Comparison of ENCODE assay signal across 8 cellular contexts in the genomic region with DNA sequence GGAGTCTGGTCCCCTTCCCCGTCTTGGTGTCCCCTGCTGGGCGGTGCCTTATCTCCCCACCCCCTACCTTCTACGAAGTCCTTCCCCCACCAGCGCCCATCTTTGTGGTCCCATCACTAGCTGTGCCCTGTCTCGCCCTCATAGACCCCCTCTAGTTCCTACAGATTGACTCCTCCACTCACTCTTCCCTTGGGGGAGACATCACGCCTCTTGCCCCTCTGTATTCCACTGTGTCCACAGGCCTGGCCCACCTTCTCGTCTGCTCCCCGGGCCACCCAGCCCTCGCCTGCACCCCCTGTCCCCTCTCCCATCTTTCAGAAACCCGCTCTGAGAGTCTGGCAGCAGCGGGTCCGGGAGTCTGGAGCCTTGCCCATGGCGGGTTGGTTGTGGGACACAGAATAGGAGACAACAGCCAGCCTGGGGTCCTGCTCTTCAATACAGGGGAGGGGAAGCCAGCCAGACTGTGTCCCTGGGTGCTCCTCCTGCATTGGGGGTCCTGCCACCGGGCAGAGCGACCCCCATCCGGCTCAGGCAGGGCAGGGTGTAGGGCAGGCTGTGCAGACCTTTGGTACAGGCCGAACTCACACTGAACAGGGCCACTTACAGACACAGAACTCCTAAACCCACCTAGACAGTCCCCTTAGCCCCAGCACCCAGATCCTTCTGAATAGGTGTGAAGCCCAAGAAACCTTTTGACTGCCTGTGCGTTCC. TPM values are rescaled to one million over a fixed set of nuclear protein-coding genes. Genes with fewer than 3 reads are reported as not detected.
DNase-seq lines count a peak whose midpoint lies in the region; ATAC-seq, FAIRE-seq and TF ChIP-seq lines count a peak whose summit lies in the region.

No MANE protein-coding gene starts in this region.

- peak overlapping the region; percentile 89 for H3K4me3 Mint-ChIP-seq in activated CD4-positive, alpha-beta T cell treated with anti-CD3 and anti-CD28 coated beads for 36 hours

- H3K27ac ChIP-seq in gastroesophageal sphincter (peak overlapping the region; percentile 19 to 99 (median 98)), small intestine (ENCODE audit: low read depth in 1 of 2, low read length in 1 of 2) (peak overlapping the region in 1 of 2 donors; percentile 94)

- no peak for TF ChIP-seq EP300 in gastroesophageal sphincter (IDR thresholded peaks at IDR 0.05)

- H3K4me3 ChIP-seq in gastroesophageal sphincter: peak overlapping the region; percentile 58 to 89
- H3K4me3 ChIP-seq in small intestine (ENCODE audit: low read depth in 1 of 2, low read length in 2 of 2): peak overlapping the region; percentile 73 to 98

- peaks cover 36% of the 10 kb centered on the region for H3K4me1 Mint-ChIP-seq in activated CD4-positive, alpha-beta T cell treated with anti-CD3 and anti-CD28 coated beads for 36 hours

- H3K36me3 ChIP-seq in gastroesophageal sphincter (peaks cover 0 to 40% of the 10 kb centered on the region in 2 donors), small intestine (ENCODE audit: control insufficient read depth in 2 of 2, insufficient read depth in 2 of 2, low read length in 2 of 2) (peaks cover 0 to 9% of the 10 kb centered on the region in 2 donors)

- 4 to 6% methylated on average over 4 to 10 of the region's 18 CpGs for WGBS in gastroesophageal sphincter (ENCODE audit: low coverage in 1 of 2), 2 donors
- 25 to 37% (median 27%) methylated on average over 18 of the region's 18 CpGs for WGBS in small intestine, 3 donors

- intact Hi-C loops in activated CD4-positive, alpha-beta T cell treated with anti-CD3 and anti-CD28 coated beads for 36 hours (cut with DNase I, micrococcal nuclease): loop anchor here (1.0 to 10.0 kb wide), 4 partner anchors 13 to 1137 kb away; a partner anchor contains a TSS

- peaks cover 0 to 51% (median 16%) of the 10 kb centered on the region in 3 donors for H3K4me1 ChIP-seq in gastroesophageal sphincter
- peaks cover 0 to 6% of the 10 kb centered on the region in 2 donors for H3K4me1 ChIP-seq in small intestine (ENCODE audit: control insufficient read depth in 2 of 2, insufficient read depth in 1 of 2, low read depth in 1 of 2, low read length in 1 of 2)

- TF ChIP-seq POLR2A in gastroesophageal sphincter (IDR thresholded peaks at IDR 0.05): no peak

- POLR2A ChIA-PET in activated CD4-positive, alpha-beta T cell treated with anti-CD3 and anti-CD28 coated beads for 36 hours (lab: Charles Lee): no interaction called here

- H3K27me3 Mint-ChIP-seq in activated CD4-positive, alpha-beta T cell treated with anti-CD3 and anti-CD28 coated beads for 36 hours: no peaks in the 10 kb centered on the region

- DNase-seq in activated CD4-positive, alpha-beta T cell treated with anti-CD3 and anti-CD28 coated beads for 36 hours: no peak
- no peak for DNase-seq in activated CD4-positive, alpha-beta T cell treated with anti-CD3 and anti-CD28 coated beads for 4 hours
- DNase-seq in small intestine (no peak), SK-N-DZ (ENCODE audit: low spot score) (no peak), amniotic stem cell (lab: John Stamatoyannopoulos, UW) (no peak)

- TF ChIP-seq CTCF in gastroesophageal sphincter (IDR thresholded peaks at IDR 0.05): no peak

- FAIRE-seq in small intestine (lab: Jason Lieb, UNC): no peak

- H3K36me3 Mint-ChIP-seq in activated CD4-positive, alpha-beta T cell treated with anti-CD3 and anti-CD28 coated beads for 36 hours (ENCODE audit: low read depth): peaks cover 38% of the 10 kb centered on the region

- CTCF ChIA-PET in activated CD4-positive, alpha-beta T cell treated with anti-CD3 and anti-CD28 coated beads for 36 hours (lab: Charles Lee): interaction anchor here (0.6 to 3.4 kb wide), 4 partner anchors 12 to 30 kb away, joined by 3 to 17 read pairs (median 3); no protein-coding TSS in a partner anchor

- ATAC-seq in activated CD4-positive, alpha-beta T cell treated with anti-CD3 and anti-CD28 coated beads for 36 hours: peak; percentile 17
- ATAC-seq in SK-N-SH treated with all-trans-retinoic acid at 6 μM for 48 hours (peak; percentile 1; the same call in 1 of the 3 replicates), gastroesophageal sphincter (no peak), HG02642 (IDR thresholded peaks at IDR 0.05; ENCODE audit: poor library complexity, unreplicated experiment) (no peak)

- H3K27ac Mint-ChIP-seq in activated CD4-positive, alpha-beta T cell treated with anti-CD3 and anti-CD28 coated beads for 36 hours: peak overlapping the region; percentile 90

- H3K9me3 Mint-ChIP-seq in activated CD4-positive, alpha-beta T cell treated with anti-CD3 and anti-CD28 coated beads for 36 hours (ENCODE audit: low read depth): no peaks in the 10 kb centered on the region

- H3K27me3 ChIP-seq in gastroesophageal sphincter (no peaks in the 10 kb centered on the region), small intestine (ENCODE audit: control insufficient read depth in 2 of 2, insufficient read depth in 2 of 2, low read length in 2 of 2) (no peaks in the 10 kb centered on the region)

- H3K9me3 ChIP-seq in gastroesophageal sphincter: no peaks in the 10 kb centered on the region
- no peaks in the 10 kb centered on the region for H3K9me3 ChIP-seq in small intestine (ENCODE audit: control insufficient read depth, low read depth)

TF ChIP-seq in SK-N-SH treated with all-trans-retinoic acid at 6 μM for 48 hours, 23 proteins besides CTCF, POLR2A, EP300 and RAD21 (continues in another document):
- TF ChIP-seq ZNF8 (CRISPR knock-in tag; IDR thresholded peaks at IDR 0.05) (no peak), RARB (CRISPR knock-in tag; IDR thresholded peaks at IDR 0.05) (no peak), BACH2 (CRISPR knock-in tag; IDR thresholded peaks at IDR 0.05; ENCODE audit: borderline replicate concordance) (no peak), CSDC2 (CRISPR knock-in tag; IDR thresholded peaks at IDR 0.05) (no peak)
- TF ChIP-seq, protein P1, sequence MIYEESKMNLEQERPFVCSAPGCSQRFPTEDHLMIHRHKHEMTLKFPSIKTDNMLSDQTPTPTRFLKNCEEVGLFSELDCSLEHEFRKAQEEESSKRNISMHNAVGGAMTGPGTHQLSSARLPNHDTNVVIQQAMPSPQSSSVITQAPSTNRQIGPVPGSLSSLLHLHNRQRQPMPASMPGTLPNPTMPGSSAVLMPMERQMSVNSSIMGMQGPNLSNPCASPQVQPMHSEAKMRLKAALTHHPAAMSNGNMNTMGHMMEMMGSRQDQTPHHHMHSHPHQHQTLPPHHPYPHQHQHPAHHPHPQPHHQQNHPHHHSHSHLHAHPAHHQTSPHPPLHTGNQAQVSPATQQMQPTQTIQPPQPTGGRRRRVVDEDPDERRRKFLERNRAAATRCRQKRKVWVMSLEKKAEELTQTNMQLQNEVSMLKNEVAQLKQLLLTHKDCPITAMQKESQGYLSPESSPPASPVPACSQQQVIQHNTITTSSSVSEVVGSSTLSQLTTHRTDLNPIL (CRISPR knock-in tag; IDR thresholded peaks at IDR 0.05; ENCODE audit: low read depth): no peak
- TF ChIP-seq, protein P2, sequence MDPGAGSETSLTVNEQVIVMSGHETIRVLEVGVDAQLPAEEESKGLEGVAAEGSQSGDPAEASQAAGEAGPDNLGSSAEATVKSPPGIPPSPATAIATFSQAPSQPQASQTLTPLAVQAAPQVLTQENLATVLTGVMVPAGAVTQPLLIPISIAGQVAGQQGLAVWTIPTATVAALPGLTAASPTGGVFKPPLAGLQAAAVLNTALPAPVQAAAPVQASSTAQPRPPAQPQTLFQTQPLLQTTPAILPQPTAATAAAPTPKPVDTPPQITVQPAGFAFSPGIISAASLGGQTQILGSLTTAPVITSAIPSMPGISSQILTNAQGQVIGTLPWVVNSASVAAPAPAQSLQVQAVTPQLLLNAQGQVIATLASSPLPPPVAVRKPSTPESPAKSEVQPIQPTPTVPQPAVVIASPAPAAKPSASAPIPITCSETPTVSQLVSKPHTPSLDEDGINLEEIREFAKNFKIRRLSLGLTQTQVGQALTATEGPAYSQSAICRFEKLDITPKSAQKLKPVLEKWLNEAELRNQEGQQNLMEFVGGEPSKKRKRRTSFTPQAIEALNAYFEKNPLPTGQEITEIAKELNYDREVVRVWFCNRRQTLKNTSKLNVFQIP (CRISPR knock-in tag; IDR thresholded peaks at IDR 0.05; ENCODE audit: borderline replicate concordance, low read depth): no peak
- TF ChIP-seq, protein P3, sequence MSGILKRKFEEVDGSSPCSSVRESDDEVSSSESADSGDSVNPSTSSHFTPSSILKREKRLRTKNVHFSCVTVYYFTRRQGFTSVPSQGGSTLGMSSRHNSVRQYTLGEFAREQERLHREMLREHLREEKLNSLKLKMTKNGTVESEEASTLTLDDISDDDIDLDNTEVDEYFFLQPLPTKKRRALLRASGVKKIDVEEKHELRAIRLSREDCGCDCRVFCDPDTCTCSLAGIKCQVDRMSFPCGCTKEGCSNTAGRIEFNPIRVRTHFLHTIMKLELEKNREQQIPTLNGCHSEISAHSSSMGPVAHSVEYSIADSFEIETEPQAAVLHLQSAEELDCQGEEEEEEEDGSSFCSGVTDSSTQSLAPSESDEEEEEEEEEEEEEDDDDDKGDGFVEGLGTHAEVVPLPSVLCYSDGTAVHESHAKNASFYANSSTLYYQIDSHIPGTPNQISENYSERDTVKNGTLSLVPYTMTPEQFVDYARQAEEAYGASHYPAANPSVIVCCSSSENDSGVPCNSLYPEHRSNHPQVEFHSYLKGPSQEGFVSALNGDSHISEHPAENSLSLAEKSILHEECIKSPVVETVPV (CRISPR knock-in tag; IDR thresholded peaks at IDR 0.05): no peak

RNA-seq across cellular contexts. Expression of a gene that starts 1.1 kb away (rescaled TPM):
- 100 to 1,000 TPM; 114 to 155 TPM for total RNA-seq in activated CD4-positive, alpha-beta T cell treated with anti-CD3 and anti-CD28 coated beads for 36 hours
- 10 to 100 TPM; 33.9 to 80.6 (median 52.4) TPM for total RNA-seq in gastroesophageal sphincter
- polyA plus RNA-seq in small intestine: 10 to 100 TPM; 25.5 to 44.8 (median 28.6) TPM
- 55.6 and 78.2 TPM in 2 replicates for polyA plus RNA-seq in SK-N-DZ (2014; cell fraction: cytosol; rRNA removed)
- polyA plus RNA-seq in SK-N-DZ (2014; cell fraction: nucleus; rRNA removed): 32.7 and 54.2 TPM in 2 replicates

Comparison
In these comparisons a context has a peak if more than half of its experiments do, and no peak if none do; other contexts are left out.
1. ATAC-seq: peak in activated CD4-positive, alpha-beta T cell treated with anti-CD3 and anti-CD28 coated beads for 36 hours (single experiment) and SK-N-SH treated with all-trans-retinoic acid at 6 μM for 48 hours (single experiment); none in gastroesophageal sphincter (single experiment) and HG02642 (single experiment).